In the genomic region with DNA sequence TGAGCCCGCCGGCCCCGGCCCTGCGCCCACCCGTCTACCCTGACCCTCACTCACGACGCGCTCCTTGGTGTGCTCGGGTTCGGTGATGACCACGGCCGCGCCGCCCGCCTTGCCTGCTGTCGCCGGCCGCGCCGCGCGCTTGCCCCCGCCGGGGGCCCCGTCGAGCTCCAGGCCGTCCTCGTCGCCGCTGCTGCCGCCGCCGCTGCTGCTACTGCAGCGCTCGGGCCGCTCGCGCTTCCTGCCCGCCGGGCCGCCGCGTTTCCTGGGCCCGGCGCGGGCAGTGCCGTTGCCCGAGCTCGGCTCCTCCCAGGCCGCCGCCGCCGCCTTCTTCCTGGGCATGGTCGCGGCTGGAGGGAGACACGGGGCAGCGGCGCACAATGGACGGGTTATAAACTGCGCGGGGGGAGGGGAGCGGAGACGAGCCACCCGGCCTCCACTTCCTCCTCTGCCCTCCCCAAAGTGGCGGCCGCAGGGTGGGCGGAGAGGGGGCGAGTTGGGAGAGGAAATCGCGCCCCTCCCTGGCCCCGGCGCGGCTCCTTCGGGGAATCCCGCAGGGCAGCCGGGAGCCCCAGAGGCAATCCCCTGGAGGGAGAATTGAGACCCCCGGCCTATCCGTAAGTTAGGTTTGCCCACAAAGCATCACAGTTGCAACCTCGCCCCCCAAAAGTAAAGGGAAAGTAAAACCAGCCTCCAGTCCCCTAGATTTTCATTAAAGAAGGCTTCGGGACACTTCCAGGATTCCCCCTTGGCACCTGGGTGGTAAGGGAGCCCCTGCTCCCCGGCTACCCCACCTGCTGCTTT, we compare ENCODE assay signal across 8 cellular contexts. TPM values are rescaled to one million over a fixed set of nuclear protein-coding genes. Genes with fewer than 3 reads are reported as not detected.
DNase-seq lines count a peak whose midpoint lies in the region; ATAC-seq and TF ChIP-seq lines count a peak whose summit lies in the region.

No MANE protein-coding gene starts in this region.

- H3K27ac ChIP-seq in CD4-positive, alpha-beta T cell (ENCODE audit: low read depth, low read length), result peak overlapping the region; percentile 78
- H3K27ac ChIP-seq in KOPT-K1 (ENCODE audit: low read depth, low read length, poor library complexity, severe bottlenecking) (peak overlapping the region; percentile 87), right cardiac atrium (ENCODE audit: low read length) (peak overlapping the region; percentile 82)

- POLR2A ChIA-PET in CD4-positive, alpha-beta T cell (lab: Charles Lee), result interaction anchor here (0.6 to 1.8 kb wide), 3 partner anchors 13 to 794 kb away, joined by 3 to 6 read pairs (median 4); no protein-coding TSS in a partner anchor

- H3K9me3 Mint-ChIP-seq in CD4-positive, alpha-beta T cell, result no peaks in the 10 kb centered on the region
- no peaks in the 10 kb centered on the region for H3K9me3 Mint-ChIP-seq in T-helper 1 cell treated with Interleukin-12 subunit alpha and Interleukin-12 subunit beta and Interleukin-4 antibody, amounts not matched to agents 30 μg/mL and 1 μg/mL, for 36 hours

- H3K4me1 ChIP-seq in right cardiac atrium (ENCODE audit: control insufficient read depth, insufficient read depth, low read length), result no peaks in the 10 kb centered on the region

- H3K4me3 Mint-ChIP-seq in CD4-positive, alpha-beta T cell, result peak overlapping the region; percentile 98
- H3K4me3 Mint-ChIP-seq in T-helper 1 cell treated with Interleukin-12 subunit alpha and Interleukin-12 subunit beta and Interleukin-4 antibody, amounts not matched to agents 30 μg/mL and 1 μg/mL, for 36 hours, result peak overlapping the region; percentile 95

- peak; percentile 25 to 61 (median 40) for DNase-seq in CD4-positive, alpha-beta T cell
- DNase-seq in GM20000 (ENCODE audit: low spot score) (peak; percentile 85), amniotic epithelial cell (ENCODE audit: low read depth) (peak; percentile 23), right cardiac atrium (peak; percentile 75 to 90 (median 88)), putamen (ENCODE audit: low spot score) (peak; percentile 72)

- peaks cover 40% of the 10 kb centered on the region for H3K36me3 ChIP-seq in KOPT-K1 (ENCODE audit: insufficient read depth, low read length)

- no peaks in the 10 kb centered on the region for H3K27me3 Mint-ChIP-seq in CD4-positive, alpha-beta T cell
- no peaks in the 10 kb centered on the region for H3K27me3 Mint-ChIP-seq in T-helper 1 cell treated with Interleukin-12 subunit alpha and Interleukin-12 subunit beta and Interleukin-4 antibody, amounts not matched to agents 30 μg/mL and 1 μg/mL, for 36 hours (ENCODE audit: low read depth)

- peak overlapping the region; percentile 99 for H3K4me3 ChIP-seq in right cardiac atrium (ENCODE audit: low read length)

- peak overlapping the region; percentile 95 for H3K27ac Mint-ChIP-seq in CD4-positive, alpha-beta T cell
- H3K27ac Mint-ChIP-seq in T-helper 1 cell treated with Interleukin-12 subunit alpha and Interleukin-12 subunit beta and Interleukin-4 antibody, amounts not matched to agents 30 μg/mL and 1 μg/mL, for 36 hours, result peak overlapping the region; percentile 96

- intact Hi-C loops in CD4-positive, alpha-beta T cell (cut with DNase I, micrococcal nuclease), result loop anchor here (2.0 to 5.0 kb wide), 4 partner anchors 20 to 801 kb away; a partner anchor contains a TSS
- intact Hi-C loops in right cardiac atrium (cut with DNase I), result no loop called here

- no peaks in the 10 kb centered on the region for H3K27me3 ChIP-seq in CD4-positive, alpha-beta T cell (ENCODE audit: control insufficient read depth, insufficient read depth, low read length)
- H3K27me3 ChIP-seq in right cardiac atrium (ENCODE audit: control insufficient read depth, insufficient read depth), result no peaks in the 10 kb centered on the region

- peaks cover 51% of the 10 kb centered on the region for H3K4me1 Mint-ChIP-seq in CD4-positive, alpha-beta T cell (ENCODE audit: low read depth)
- peaks cover 40% of the 10 kb centered on the region for H3K4me1 Mint-ChIP-seq in T-helper 1 cell treated with Interleukin-12 subunit alpha and Interleukin-12 subunit beta and Interleukin-4 antibody, amounts not matched to agents 30 μg/mL and 1 μg/mL, for 36 hours (ENCODE audit: low read depth)

- no peaks in the 10 kb centered on the region for H3K9me3 ChIP-seq in CD4-positive, alpha-beta T cell (ENCODE audit: control insufficient read depth, low read length)
- no peaks in the 10 kb centered on the region for H3K9me3 ChIP-seq in KOPT-K1 (ENCODE audit: insufficient read depth, low read length, poor library complexity, severe bottlenecking)
- H3K9me3 ChIP-seq in right cardiac atrium (ENCODE audit: control insufficient read depth, low read length), result no peaks in the 10 kb centered on the region

- peak; percentile 25 for ATAC-seq in CD4-positive, alpha-beta T cell (ENCODE audit: poor library complexity)
- ATAC-seq in right cardiac atrium, result peak; percentile 64 to 69
- no peak for ATAC-seq in HG03095 (IDR thresholded peaks at IDR 0.05; ENCODE audit: unreplicated experiment)

- peaks cover 40% of the 10 kb centered on the region for H3K36me3 Mint-ChIP-seq in CD4-positive, alpha-beta T cell (ENCODE audit: low read depth)
- H3K36me3 Mint-ChIP-seq in T-helper 1 cell treated with Interleukin-12 subunit alpha and Interleukin-12 subunit beta and Interleukin-4 antibody, amounts not matched to agents 30 μg/mL and 1 μg/mL, for 36 hours (ENCODE audit: low read depth), result peaks cover 15% of the 10 kb centered on the region

- TF ChIP-seq CTCF in CD4-positive, alpha-beta T cell (IDR thresholded peaks at IDR 0.05), result no peak
- no peak for TF ChIP-seq CTCF in GM20000 (IDR thresholded peaks at IDR 0.05; ENCODE audit: extremely low read depth, missing control alignments)

- CTCF ChIA-PET in CD4-positive, alpha-beta T cell (lab: Charles Lee), result no interaction called here

- under 1% methylated on average over 80 of the region's 81 CpGs for WGBS in right cardiac atrium

RNA-seq across cellular contexts. Expression of a gene that starts 1.1 kb away (rescaled TPM):
- total RNA-seq in CD4-positive, alpha-beta T cell, result 10 to 100 TPM; 20.1 to 21.0 TPM
- 10 to 100 TPM; 12.1 to 19.0 (median 14.9) TPM for total RNA-seq in right cardiac atrium
- polyA plus RNA-seq in right cardiac atrium, result 7.8 TPM

Comparison
In these comparisons a context has a peak if more than half of its experiments do, and no peak if none do; other contexts are left out.
1. DNase-seq: peak in every context shown above with its lines; median percentile 88 in right cardiac atrium; 85 in GM20000; 72 in putamen; 40 in CD4-positive, alpha-beta T cell; 23 in amniotic epithelial cell.
2. intact Hi-C loops: an anchor here in CD4-positive, alpha-beta T cell (2.0 to 5.0 kb wide); none called in right cardiac atrium.